In the genomic region with DNA sequence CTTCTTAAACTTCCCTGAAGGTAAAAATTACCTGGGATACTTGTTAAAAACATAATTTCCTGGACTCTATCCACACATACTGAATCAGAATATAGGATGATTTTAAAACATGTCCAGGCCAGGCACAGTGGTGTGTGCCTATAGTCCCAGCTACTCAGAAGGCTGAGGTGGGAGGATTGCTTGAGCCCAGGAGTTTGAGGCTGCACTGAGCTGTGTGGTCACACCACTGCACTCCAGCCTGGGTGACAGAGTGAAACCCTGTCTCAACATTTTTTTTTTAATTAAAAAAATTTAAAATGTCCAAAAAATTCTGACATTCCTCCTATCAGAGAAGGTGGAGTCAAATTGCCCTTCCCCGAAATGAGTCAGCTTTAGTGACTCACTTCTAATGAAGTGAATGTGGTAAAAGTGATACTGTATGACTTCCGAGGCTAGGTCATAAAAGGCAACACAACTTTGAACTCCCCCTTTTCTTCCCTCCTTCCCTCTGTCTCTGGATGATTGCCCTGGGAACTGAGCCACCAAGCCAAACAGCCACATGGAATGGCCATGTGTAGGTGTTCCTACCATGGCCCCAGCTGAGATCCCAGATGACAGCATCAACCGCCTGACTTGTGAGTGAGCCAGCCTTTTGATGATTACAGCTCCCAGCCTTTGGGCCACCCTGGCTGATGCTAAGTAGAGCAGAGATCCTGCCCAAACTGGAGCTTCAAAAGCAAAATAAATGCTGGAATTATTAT, we compare ENCODE assay signal across 8 cellular contexts. TPM values are rescaled to one million over a fixed set of nuclear protein-coding genes. Genes with fewer than 3 reads are reported as not detected.
A peak's percentile ranks its signal among the peaks of the same experiment; 100 is the strongest.
DNase-seq lines count a peak whose midpoint lies in the region; ATAC-seq lines count a peak whose summit lies in the region.

No MANE protein-coding gene starts in this region.

- H2AFZ ChIP-seq in trophoblast cell (ENCODE audit: insufficient read depth, low read length, poor library complexity), result peak overlapping the region; percentile 97

- H3K79me2 ChIP-seq in trophoblast cell (ENCODE audit: control insufficient read depth, insufficient read depth, low read length, poor library complexity), result peaks cover 4% of the 10 kb centered on the region

- H3K4me2 ChIP-seq in trophoblast cell (ENCODE audit: low read length), result no peak overlapping the region

- peak; percentile 69 for ATAC-seq in HG02759 (IDR thresholded peaks at IDR 0.05; ENCODE audit: unreplicated experiment)

- H3K27ac Mint-ChIP-seq in T-helper 2 cell treated with Interferon-gamma antibody and Interleukin-4, amounts not matched to agents 5 μg/mL and 100 μg/mL, for 36 hours, result peak overlapping the region; percentile 97

- peaks cover 25% of the 10 kb centered on the region for H3K79me1 ChIP-seq in trophoblast cell (ENCODE audit: low read length)

- peaks cover 60% of the 10 kb centered on the region for H3K4me1 Mint-ChIP-seq in T-helper 2 cell treated with Interferon-gamma antibody and Interleukin-4, amounts not matched to agents 5 μg/mL and 100 μg/mL, for 36 hours (ENCODE audit: low read depth)

- peak overlapping the region; percentile 82 for H4K12ac ChIP-seq in trophoblast cell (ENCODE audit: low read depth, low read length)

- peak overlapping the region; percentile 99 for H2BK12ac ChIP-seq in trophoblast cell (ENCODE audit: low read length)

- peak; percentile 90 for DNase-seq in DMS 273 (lab: John Stamatoyannopoulos, UW; ENCODE audit: unreplicated experiment)
- peak; percentile 73 for DNase-seq in T-helper 2 cell treated with Interferon-gamma antibody and Interleukin-4, amounts not matched to agents 5 μg/mL and 100 μg/mL, for 36 hours (ENCODE audit: low spot score)
- peak; percentile 70 to 90 for DNase-seq in trophoblast cell
- DNase-seq in effector CD8-positive, alpha-beta T cell (lab: John Stamatoyannopoulos, UW), result no peak
- no peak for DNase-seq in retina
- no peak for DNase-seq in NCI-H2081 (lab: John Stamatoyannopoulos, UW)

- peak overlapping the region; percentile 85 to 89 for H3K27ac ChIP-seq in esophagus (ENCODE audit: low read depth in 2 of 2, low read length in 1 of 2)
- peak overlapping the region; percentile 36 for H3K27ac ChIP-seq in trophoblast cell (ENCODE audit: low read depth, low read length)

- H3K4me3 Mint-ChIP-seq in T-helper 2 cell treated with Interferon-gamma antibody and Interleukin-4, amounts not matched to agents 5 μg/mL and 100 μg/mL, for 36 hours, result peak overlapping the region; percentile 93

- no peaks in the 10 kb centered on the region for H3K27me3 Mint-ChIP-seq in T-helper 2 cell treated with Interferon-gamma antibody and Interleukin-4, amounts not matched to agents 5 μg/mL and 100 μg/mL, for 36 hours (ENCODE audit: low read depth)

- H3K9me3 ChIP-seq in esophagus (ENCODE audit: control insufficient read depth in 2 of 2, insufficient read depth in 1 of 2, low read depth in 1 of 2, low read length in 1 of 2), result no peaks in the 10 kb centered on the region
- H3K9me3 ChIP-seq in trophoblast cell (ENCODE audit: insufficient read depth, low read depth, low read length), result no peaks in the 10 kb centered on the region

- peak overlapping the region; percentile 88 for H4K91ac ChIP-seq in trophoblast cell (ENCODE audit: low read depth, low read length)

- 18% methylated on average over 3 of the region's 3 CpGs for WGBS in esophagus, 2 donors
- no CpG with 5 or more reads among the region's 3 CpGs for WGBS in trophoblast cell (ENCODE audit: extremely low coverage, insufficient coverage, insufficient read length)

- H3K27me3 ChIP-seq in esophagus (ENCODE audit: control insufficient read depth in 1 of 2, insufficient read depth in 2 of 2, low read length in 2 of 2) (no peaks in the 10 kb centered on the region), trophoblast cell (ENCODE audit: insufficient read depth, low read length) (no peaks in the 10 kb centered on the region)

- H3K4me1 ChIP-seq in esophagus (ENCODE audit: control insufficient read depth in 2 of 2, insufficient read depth in 2 of 2, low read length in 1 of 2) (no peaks in the 10 kb centered on the region), trophoblast cell (ENCODE audit: control insufficient read depth in 1 of 2, insufficient read depth in 2 of 2, low read length in 2 of 2) (peaks cover 14 to 29% of the 10 kb centered on the region in 2 experiments)

- peak overlapping the region; percentile 95 for H4K8ac ChIP-seq in trophoblast cell (ENCODE audit: low read depth, low read length)

- peak overlapping the region; percentile 76 for H3K4ac ChIP-seq in trophoblast cell (ENCODE audit: low read depth, low read length)

- peak overlapping the region; percentile 98 for H3K18ac ChIP-seq in trophoblast cell (ENCODE audit: low read length)

- H3K14ac ChIP-seq in trophoblast cell (ENCODE audit: low read length), result peak overlapping the region; percentile 93

- H3K4me3 ChIP-seq in esophagus (ENCODE audit: low read depth in 1 of 2, low read length in 2 of 2) (no peak overlapping the region), trophoblast cell (ENCODE audit: low read depth, low read length) (no peak overlapping the region)

- H2BK120ac ChIP-seq in trophoblast cell (ENCODE audit: insufficient read depth, low read length, poor library complexity), result peak overlapping the region; percentile 83

- H3K9me3 Mint-ChIP-seq in T-helper 2 cell treated with Interferon-gamma antibody and Interleukin-4, amounts not matched to agents 5 μg/mL and 100 μg/mL, for 36 hours, result no peaks in the 10 kb centered on the region

- peak overlapping the region; percentile 77 for H2BK5ac ChIP-seq in trophoblast cell (ENCODE audit: low read depth, low read length, poor library complexity)

- peaks cover 15% of the 10 kb centered on the region for H3K36me3 Mint-ChIP-seq in T-helper 2 cell treated with Interferon-gamma antibody and Interleukin-4, amounts not matched to agents 5 μg/mL and 100 μg/mL, for 36 hours (ENCODE audit: low read depth)

- H3K36me3 ChIP-seq in esophagus (ENCODE audit: control insufficient read depth in 2 of 2, insufficient read depth in 2 of 2, low read length in 1 of 2) (peaks cover 0 to 2% of the 10 kb centered on the region in 2 donors), trophoblast cell (ENCODE audit: control insufficient read depth in 1 of 2, insufficient read depth in 2 of 2, low read length in 2 of 2) (peaks cover 2% of the 10 kb centered on the region in 2 experiments)

- no peak overlapping the region for H3K9ac ChIP-seq in trophoblast cell (ENCODE audit: low read length)

- H2AK5ac ChIP-seq in trophoblast cell (ENCODE audit: low read length), result peak overlapping the region; percentile 99

- no peak overlapping the region for H3K23ac ChIP-seq in trophoblast cell (ENCODE audit: low read length)

RNA-seq across cellular contexts. Expression of gene LIMA1, which starts 36.3 kb away (rescaled TPM):
- 10 to 100 TPM; 21.7 to 26.9 TPM for polyA plus RNA-seq in esophagus
- polyA plus RNA-seq in trophoblast cell (2013), result 143 and 152 TPM in 2 replicates

Comparison
In these comparisons a context has a peak if more than half of its experiments do, and no peak if none do; other contexts are left out.
1. DNase-seq: peak in DMS 273 (single experiment), T-helper 2 cell treated with Interferon-gamma antibody and Interleukin-4, amounts not matched to agents 5 μg/mL and 100 μg/mL, for 36 hours (single experiment) and trophoblast cell (2 of 2); none in effector CD8-positive, alpha-beta T cell (single experiment), retina (single experiment) and NCI-H2081 (0 of 2).